ENCODE assay signal across 7 cellular contexts in the genomic region with DNA sequence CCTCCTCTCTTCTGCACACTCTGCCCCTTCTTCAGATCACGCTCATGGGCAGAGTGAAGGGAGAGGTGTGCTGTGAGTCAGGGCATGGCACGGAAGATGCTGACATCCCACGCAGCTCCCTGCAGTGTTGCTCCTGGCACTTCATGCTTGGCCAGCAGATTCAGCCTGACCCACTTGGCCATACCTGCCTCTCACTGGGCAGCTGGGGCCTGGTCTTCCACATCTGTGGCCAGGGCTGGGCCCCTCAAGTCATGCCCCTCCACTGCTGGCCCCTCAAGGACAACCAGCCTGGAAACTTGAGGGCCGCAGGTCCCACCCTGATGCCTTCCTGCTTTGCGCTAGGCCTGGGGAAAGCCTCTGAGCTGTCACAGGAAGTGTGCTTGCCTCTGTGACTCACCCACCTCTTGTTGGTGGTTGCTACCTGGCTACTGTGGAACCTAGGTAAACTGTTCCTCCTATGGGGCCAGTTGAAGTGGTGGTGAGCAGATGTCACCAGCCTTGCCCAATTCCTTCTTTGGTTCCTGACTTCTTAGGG. TPM values are rescaled to one million over a fixed set of nuclear protein-coding genes. Genes with fewer than 3 reads are reported as not detected.
A peak's percentile ranks its signal among the peaks of the same experiment; 100 is the strongest.
DNase-seq lines count a peak whose midpoint lies in the region; ATAC-seq and TF ChIP-seq lines count a peak whose summit lies in the region.

No MANE protein-coding gene starts in this region.

- H3K4me1 ChIP-seq in SK-N-SH (ENCODE audit: control insufficient read depth in 1 of 2, insufficient read depth in 2 of 2, low read depth in 1 of 2, low read length in 1 of 2), result peaks cover 0 to 6% of the 10 kb centered on the region in 2 experiments; a peak in 1 of 4 replicates

- no peak overlapping the region for H2AFZ ChIP-seq in SK-N-SH (ENCODE audit: low read depth)

- DNase-seq in T-helper 2 cell (peak in 4 of 5 experiments; percentile 24 to 72 (median 32)), natural killer cell (no peak), DMS 273 treated with DMSO at 0.1 percent for 48 hours (lab: John Stamatoyannopoulos, UW) (no peak), SK-N-SH (no peak)
- DNase-seq in activated effector memory CD4-positive, alpha-beta T cell treated with Interleukin-2 at 50 U/mL for 16 hours, result peak; percentile 61

- H3K4me3 Mint-ChIP-seq in natural killer cell, result no peak overlapping the region
- no peak overlapping the region for H3K4me3 Mint-ChIP-seq in stimulated activated naive CD8-positive, alpha-beta T cell treated with anti-CD3 and anti-CD28 coated beads, Interleukin-15, Interleukin-2, amounts not matched to agents 100 ng/mL and 50 ng/mL, for 24 hours

- no peaks in the 10 kb centered on the region for H3K9me3 Mint-ChIP-seq in natural killer cell
- H3K9me3 Mint-ChIP-seq in stimulated activated naive CD8-positive, alpha-beta T cell treated with anti-CD3 and anti-CD28 coated beads, Interleukin-15, Interleukin-2, amounts not matched to agents 100 ng/mL and 50 ng/mL, for 24 hours, result no peaks in the 10 kb centered on the region

- no peaks in the 10 kb centered on the region for H3K9me2 ChIP-seq in SK-N-SH

- no peaks in the 10 kb centered on the region for H3K9me3 ChIP-seq in SK-N-SH

- no peaks in the 10 kb centered on the region for H3F3A ChIP-seq in SK-N-SH (replicated peaks; ENCODE audit: insufficient read depth)

- no peak overlapping the region for H3K4me2 ChIP-seq in SK-N-SH

- TF ChIP-seq RAD21 in SK-N-SH (IDR thresholded peaks at IDR 0.05; ENCODE audit: low read length), result no peak

- no peaks in the 10 kb centered on the region for H3K36me3 Mint-ChIP-seq in natural killer cell
- H3K36me3 Mint-ChIP-seq in stimulated activated naive CD8-positive, alpha-beta T cell treated with anti-CD3 and anti-CD28 coated beads, Interleukin-15, Interleukin-2, amounts not matched to agents 100 ng/mL and 50 ng/mL, for 24 hours (ENCODE audit: low read depth), result no peaks in the 10 kb centered on the region

- 100% methylated on average over 3 of the region's 5 CpGs for WGBS in SK-N-SH (ENCODE audit: low lambda C conversion rate)

- CTCF ChIA-PET in SK-N-SH (lab: Yijun Ruan, JAX), result interaction anchor here (0.7 to 1.3 kb wide), 2 partner anchors 9 to 63 kb away, joined by 3 read pairs; no protein-coding TSS in a partner anchor

- H3K27me3 ChIP-seq in SK-N-SH (ENCODE audit: insufficient read depth), result no peaks in the 10 kb centered on the region

- no peak for TF ChIP-seq EP300 in SK-N-SH (IDR thresholded peaks at IDR 0.05; ENCODE audit: borderline replicate concordance in 1 of 2, low read depth in 1 of 2, low read length in 1 of 2)

- peak overlapping the region; percentile 37 to 76 for H3K27ac Mint-ChIP-seq in natural killer cell
- peak overlapping the region; percentile 79 for H3K27ac Mint-ChIP-seq in stimulated activated naive CD8-positive, alpha-beta T cell treated with anti-CD3 and anti-CD28 coated beads, Interleukin-15, Interleukin-2, amounts not matched to agents 100 ng/mL and 50 ng/mL, for 24 hours

- no peaks in the 10 kb centered on the region for H3K36me3 ChIP-seq in SK-N-SH (replicated peaks in 1 of 2; ENCODE audit: control insufficient read depth in 1 of 2, insufficient read depth in 2 of 2, low read length in 1 of 2)

- H3K79me2 ChIP-seq in SK-N-SH (ENCODE audit: insufficient read depth), result no peaks in the 10 kb centered on the region

- H3K4me3 ChIP-seq in SK-N-SH (ENCODE audit: low read depth in 2 of 2, low read length in 1 of 2), result no peak overlapping the region

- no peak overlapping the region for H3K9ac ChIP-seq in SK-N-SH

- no peak overlapping the region for H3K27ac ChIP-seq in SK-N-SH (ENCODE audit: low read depth in 2 of 2, low read length in 1 of 2)

- POLR2A ChIA-PET in SK-N-SH (lab: Yijun Ruan, JAX), result no interaction called here

- TF ChIP-seq CTCF in natural killer cell (IDR thresholded peaks at IDR 0.05) (no peak), SK-N-SH (IDR thresholded peaks at IDR 0.05) (no peak)

- peak; percentile 71 to 91 (median 88) for ATAC-seq in natural killer cell
- no peak for ATAC-seq in GM21717 (IDR thresholded peaks at IDR 0.05; ENCODE audit: unreplicated experiment)

- H3K27me3 Mint-ChIP-seq in natural killer cell (ENCODE audit: low read depth in 2 of 2), result no peaks in the 10 kb centered on the region
- no peaks in the 10 kb centered on the region for H3K27me3 Mint-ChIP-seq in stimulated activated naive CD8-positive, alpha-beta T cell treated with anti-CD3 and anti-CD28 coated beads, Interleukin-15, Interleukin-2, amounts not matched to agents 100 ng/mL and 50 ng/mL, for 24 hours

- H4K20me1 ChIP-seq in SK-N-SH (ENCODE audit: insufficient read depth), result no peaks in the 10 kb centered on the region

- intact Hi-C loops in natural killer cell (cut with micrococcal nuclease), result no loop called here

- peaks cover 10 to 11% of the 10 kb centered on the region in 2 donors for H3K4me1 Mint-ChIP-seq in natural killer cell
- peaks cover 20% of the 10 kb centered on the region for H3K4me1 Mint-ChIP-seq in stimulated activated naive CD8-positive, alpha-beta T cell treated with anti-CD3 and anti-CD28 coated beads, Interleukin-15, Interleukin-2, amounts not matched to agents 100 ng/mL and 50 ng/mL, for 24 hours (ENCODE audit: low read depth)

TF ChIP-seq in SK-N-SH, 30 proteins besides CTCF, POLR2A, EP300 and RAD21 (continues in another document):
- TF ChIP-seq, protein P1, sequence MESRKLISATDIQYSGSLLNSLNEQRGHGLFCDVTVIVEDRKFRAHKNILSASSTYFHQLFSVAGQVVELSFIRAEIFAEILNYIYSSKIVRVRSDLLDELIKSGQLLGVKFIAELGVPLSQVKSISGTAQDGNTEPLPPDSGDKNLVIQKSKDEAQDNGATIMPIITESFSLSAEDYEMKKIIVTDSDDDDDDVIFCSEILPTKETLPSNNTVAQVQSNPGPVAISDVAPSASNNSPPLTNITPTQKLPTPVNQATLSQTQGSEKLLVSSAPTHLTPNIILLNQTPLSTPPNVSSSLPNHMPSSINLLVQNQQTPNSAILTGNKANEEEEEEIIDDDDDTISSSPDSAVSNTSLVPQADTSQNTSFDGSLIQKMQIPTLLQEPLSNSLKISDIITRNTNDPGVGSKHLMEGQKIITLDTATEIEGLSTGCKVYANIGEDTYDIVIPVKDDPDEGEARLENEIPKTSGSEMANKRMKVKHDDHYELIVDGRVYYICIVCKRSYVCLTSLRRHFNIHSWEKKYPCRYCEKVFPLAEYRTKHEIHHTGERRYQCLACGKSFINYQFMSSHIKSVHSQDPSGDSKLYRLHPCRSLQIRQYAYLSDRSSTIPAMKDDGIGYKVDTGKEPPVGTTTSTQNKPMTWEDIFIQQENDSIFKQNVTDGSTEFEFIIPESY (IDR thresholded peaks at IDR 0.05; ENCODE audit: borderline replicate concordance, low read depth), result no peak
- TF ChIP-seq NFIC (IDR thresholded peaks at IDR 0.05; ENCODE audit: borderline replicate concordance) (no peak), USF2 (IDR thresholded peaks at IDR 0.05; ENCODE audit: borderline replicate concordance, low read depth, low read length) (no peak), SIN3A (IDR thresholded peaks at IDR 0.05; ENCODE audit: borderline replicate concordance, low read depth, low read length) (no peak), JUND (IDR thresholded peaks at IDR 0.05) (no peak), TAF1 (IDR thresholded peaks at IDR 0.05; ENCODE audit: borderline replicate concordance, low read depth, low read length) (no peak), POLR2AphosphoS5 (IDR thresholded peaks at IDR 0.05; ENCODE audit: low read depth, low read length) (no peak)
- TF ChIP-seq, protein P2, sequence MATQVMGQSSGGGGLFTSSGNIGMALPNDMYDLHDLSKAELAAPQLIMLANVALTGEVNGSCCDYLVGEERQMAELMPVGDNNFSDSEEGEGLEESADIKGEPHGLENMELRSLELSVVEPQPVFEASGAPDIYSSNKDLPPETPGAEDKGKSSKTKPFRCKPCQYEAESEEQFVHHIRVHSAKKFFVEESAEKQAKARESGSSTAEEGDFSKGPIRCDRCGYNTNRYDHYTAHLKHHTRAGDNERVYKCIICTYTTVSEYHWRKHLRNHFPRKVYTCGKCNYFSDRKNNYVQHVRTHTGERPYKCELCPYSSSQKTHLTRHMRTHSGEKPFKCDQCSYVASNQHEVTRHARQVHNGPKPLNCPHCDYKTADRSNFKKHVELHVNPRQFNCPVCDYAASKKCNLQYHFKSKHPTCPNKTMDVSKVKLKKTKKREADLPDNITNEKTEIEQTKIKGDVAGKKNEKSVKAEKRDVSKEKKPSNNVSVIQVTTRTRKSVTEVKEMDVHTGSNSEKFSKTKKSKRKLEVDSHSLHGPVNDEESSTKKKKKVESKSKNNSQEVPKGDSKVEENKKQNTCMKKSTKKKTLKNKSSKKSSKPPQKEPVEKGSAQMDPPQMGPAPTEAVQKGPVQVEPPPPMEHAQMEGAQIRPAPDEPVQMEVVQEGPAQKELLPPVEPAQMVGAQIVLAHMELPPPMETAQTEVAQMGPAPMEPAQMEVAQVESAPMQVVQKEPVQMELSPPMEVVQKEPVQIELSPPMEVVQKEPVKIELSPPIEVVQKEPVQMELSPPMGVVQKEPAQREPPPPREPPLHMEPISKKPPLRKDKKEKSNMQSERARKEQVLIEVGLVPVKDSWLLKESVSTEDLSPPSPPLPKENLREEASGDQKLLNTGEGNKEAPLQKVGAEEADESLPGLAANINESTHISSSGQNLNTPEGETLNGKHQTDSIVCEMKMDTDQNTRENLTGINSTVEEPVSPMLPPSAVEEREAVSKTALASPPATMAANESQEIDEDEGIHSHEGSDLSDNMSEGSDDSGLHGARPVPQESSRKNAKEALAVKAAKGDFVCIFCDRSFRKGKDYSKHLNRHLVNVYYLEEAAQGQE (IDR thresholded peaks at IDR 0.05; ENCODE audit: low read depth, low read length), result no peak
- TF ChIP-seq, protein P3, sequence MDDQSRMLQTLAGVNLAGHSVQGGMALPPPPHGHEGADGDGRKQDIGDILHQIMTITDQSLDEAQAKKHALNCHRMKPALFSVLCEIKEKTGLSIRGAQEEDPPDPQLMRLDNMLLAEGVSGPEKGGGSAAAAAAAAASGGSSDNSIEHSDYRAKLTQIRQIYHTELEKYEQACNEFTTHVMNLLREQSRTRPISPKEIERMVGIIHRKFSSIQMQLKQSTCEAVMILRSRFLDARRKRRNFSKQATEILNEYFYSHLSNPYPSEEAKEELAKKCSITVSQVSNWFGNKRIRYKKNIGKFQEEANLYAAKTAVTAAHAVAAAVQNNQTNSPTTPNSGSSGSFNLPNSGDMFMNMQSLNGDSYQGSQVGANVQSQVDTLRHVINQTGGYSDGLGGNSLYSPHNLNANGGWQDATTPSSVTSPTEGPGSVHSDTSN (IDR thresholded peaks at IDR 0.05), result no peak

RNA-seq across cellular contexts. Expression of gene BSN, which starts 48.7 kb away (rescaled TPM):
- total RNA-seq in natural killer cell, result under 1 TPM; 0.33 to 0.41 (median 0.35) TPM
- polyA plus RNA-seq in SK-N-SH (2012; rRNA removed), result 0.07 and 0.08 TPM in 2 replicates
- 0.04 and 0.13 TPM in 2 replicates for polyA plus RNA-seq in SK-N-SH (2012; cell fraction: cytosol; rRNA removed)
- polyA plus RNA-seq in SK-N-SH (2012; cell fraction: nucleus; rRNA removed), result 0.23 and 0.25 TPM in 2 replicates

Comparison
In these comparisons a context has a peak if more than half of its experiments do, and no peak if none do; other contexts are left out.
1. DNase-seq: peak in T-helper 2 cell (4 of 5) and activated effector memory CD4-positive, alpha-beta T cell treated with Interleukin-2 at 50 U/mL for 16 hours (single experiment); none in natural killer cell (single experiment), DMS 273 treated with DMSO at 0.1 percent for 48 hours (single experiment) and SK-N-SH (single experiment).